ENCODE assay signal across 1 cellular context in the genomic region with DNA sequence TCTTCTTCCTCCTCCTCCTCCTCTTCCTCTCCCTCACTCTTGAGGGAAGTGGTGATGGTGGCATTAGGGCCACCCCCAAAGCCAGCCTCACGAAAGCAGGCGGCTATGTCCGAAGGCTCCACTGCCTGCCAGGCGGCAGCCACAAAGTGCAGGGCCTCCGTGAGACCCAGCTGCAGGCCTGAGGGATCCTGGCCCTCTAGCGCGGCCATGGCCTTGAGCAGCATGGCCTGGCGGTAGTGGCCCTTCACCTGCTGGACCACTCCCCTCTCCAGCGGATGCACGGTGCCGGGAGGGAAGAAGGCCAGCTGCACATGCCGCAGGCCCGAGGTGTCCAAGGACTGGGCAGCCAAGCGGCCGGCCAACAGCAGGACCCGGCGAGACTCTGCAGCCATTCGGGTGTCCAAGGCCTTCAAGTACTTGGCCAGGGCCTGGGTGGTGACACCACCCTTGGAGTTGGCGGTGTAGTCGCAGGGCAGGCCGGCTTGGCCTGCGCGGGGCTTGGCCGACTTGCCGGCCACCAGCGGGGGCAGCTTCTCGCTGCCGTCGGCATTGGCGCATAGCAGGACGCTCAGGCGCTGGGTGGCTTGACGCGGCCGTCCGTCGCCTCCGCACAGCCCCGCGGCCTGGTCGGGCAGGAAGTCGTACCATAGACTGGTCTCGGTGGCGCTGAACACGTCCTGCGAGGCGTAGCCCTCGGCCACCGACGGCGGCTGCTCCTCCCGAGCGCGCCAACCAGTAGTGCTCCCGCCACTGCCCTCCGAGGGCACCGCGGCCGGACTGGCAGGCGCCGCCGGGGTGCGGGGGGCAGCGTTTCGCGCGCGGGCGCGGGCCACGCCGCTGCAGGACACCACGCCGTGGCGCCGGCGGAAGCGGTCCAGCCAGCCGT.
TF ChIP-seq lines count a peak whose summit lies in the region.

No MANE protein-coding gene starts in this region.

TF ChIP-seq in HepG2, 621 proteins besides CTCF, POLR2A, EP300 and RAD21 (continued from another document and continues in another):
- TF ChIP-seq, protein P1, sequence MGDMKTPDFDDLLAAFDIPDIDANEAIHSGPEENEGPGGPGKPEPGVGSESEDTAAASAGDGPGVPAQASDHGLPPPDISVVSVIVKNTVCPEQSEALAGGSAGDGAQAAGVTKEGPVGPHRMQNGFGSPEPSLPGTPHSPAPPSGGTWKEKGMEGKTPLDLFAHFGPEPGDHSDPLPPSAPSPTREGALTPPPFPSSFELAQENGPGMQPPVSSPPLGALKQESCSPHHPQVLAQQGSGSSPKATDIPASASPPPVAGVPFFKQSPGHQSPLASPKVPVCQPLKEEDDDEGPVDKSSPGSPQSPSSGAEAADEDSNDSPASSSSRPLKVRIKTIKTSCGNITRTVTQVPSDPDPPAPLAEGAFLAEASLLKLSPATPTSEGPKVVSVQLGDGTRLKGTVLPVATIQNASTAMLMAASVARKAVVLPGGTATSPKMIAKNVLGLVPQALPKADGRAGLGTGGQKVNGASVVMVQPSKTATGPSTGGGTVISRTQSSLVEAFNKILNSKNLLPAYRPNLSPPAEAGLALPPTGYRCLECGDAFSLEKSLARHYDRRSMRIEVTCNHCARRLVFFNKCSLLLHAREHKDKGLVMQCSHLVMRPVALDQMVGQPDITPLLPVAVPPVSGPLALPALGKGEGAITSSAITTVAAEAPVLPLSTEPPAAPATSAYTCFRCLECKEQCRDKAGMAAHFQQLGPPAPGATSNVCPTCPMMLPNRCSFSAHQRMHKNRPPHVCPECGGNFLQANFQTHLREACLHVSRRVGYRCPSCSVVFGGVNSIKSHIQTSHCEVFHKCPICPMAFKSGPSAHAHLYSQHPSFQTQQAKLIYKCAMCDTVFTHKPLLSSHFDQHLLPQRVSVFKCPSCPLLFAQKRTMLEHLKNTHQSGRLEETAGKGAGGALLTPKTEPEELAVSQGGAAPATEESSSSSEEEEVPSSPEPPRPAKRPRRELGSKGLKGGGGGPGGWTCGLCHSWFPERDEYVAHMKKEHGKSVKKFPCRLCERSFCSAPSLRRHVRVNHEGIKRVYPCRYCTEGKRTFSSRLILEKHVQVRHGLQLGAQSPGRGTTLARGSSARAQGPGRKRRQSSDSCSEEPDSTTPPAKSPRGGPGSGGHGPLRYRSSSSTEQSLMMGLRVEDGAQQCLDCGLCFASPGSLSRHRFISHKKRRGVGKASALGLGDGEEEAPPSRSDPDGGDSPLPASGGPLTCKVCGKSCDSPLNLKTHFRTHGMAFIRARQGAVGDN (CRISPR knock-in tag; IDR thresholded peaks at IDR 0.05), result peak; percentile 66
- TF ChIP-seq ZNF256 (CRISPR knock-in tag; conservative IDR thresholded peaks at IDR 0.05) (no peak), ATF7-NPFF (CRISPR knock-in tag; IDR thresholded peaks at IDR 0.05; ENCODE audit: low read depth) (no peak), SP1 (IDR thresholded peaks at IDR 0.05) (no peak), SP1 (CRISPR knock-in tag; IDR thresholded peaks at IDR 0.05) (no peak), SMC3 (IDR thresholded peaks at IDR 0.05; ENCODE audit: low read length) (no peak), KDM2A (CRISPR knock-in tag; IDR thresholded peaks at IDR 0.05; ENCODE audit: borderline replicate concordance, low read depth) (peak; percentile 3; the same call in 1 of the 2 replicates), DMAP1 (CRISPR knock-in tag; IDR thresholded peaks at IDR 0.05) (no peak), ZNF296 (CRISPR knock-in tag; conservative IDR thresholded peaks at IDR 0.05) (peak; percentile 81), MED1 (CRISPR knock-in tag; IDR thresholded peaks at IDR 0.05) (no peak), SNRNP70 (IDR thresholded peaks at IDR 0.05; ENCODE audit: low read depth, low read length) (no peak), ARNT2 (CRISPR knock-in tag; IDR thresholded peaks at IDR 0.05; ENCODE audit: low read depth) (0 out of 2 replicates have a peak, but pooled peaks have one; percentile 40), NFRKB (IDR thresholded peaks at IDR 0.05) (no peak), HOXA3 (CRISPR knock-in tag; IDR thresholded peaks at IDR 0.05) (peak; percentile 66), ZNF572 (CRISPR knock-in tag; IDR thresholded peaks at IDR 0.05) (0 out of 2 replicates have a peak, but pooled peaks have one; percentile 83), ZFP41 (CRISPR knock-in tag; IDR thresholded peaks at IDR 0.05; ENCODE audit: borderline replicate concordance) (no peak), ZNF598 (CRISPR knock-in tag; IDR thresholded peaks at IDR 0.05; ENCODE audit: borderline replicate concordance) (peak; percentile 17; the same call in 1 of the 2 replicates), ZNF501 (CRISPR knock-in tag; IDR thresholded peaks at IDR 0.05) (0 out of 2 replicates have a peak, but pooled peaks have one; percentile 9), SAP130 (CRISPR knock-in tag; IDR thresholded peaks at IDR 0.05; ENCODE audit: low read depth) (peak; percentile 32; the same call in 1 of the 2 replicates), SOX5 (CRISPR knock-in tag; IDR thresholded peaks at IDR 0.05; ENCODE audit: borderline replicate concordance) (no peak), RARG (CRISPR knock-in tag; IDR thresholded peaks at IDR 0.05; ENCODE audit: low read depth) (no peak), ARHGAP35 (CRISPR knock-in tag; IDR thresholded peaks at IDR 0.05; ENCODE audit: borderline replicate concordance) (0 out of 2 replicates have a peak, but pooled peaks have one; percentile 59), ZFP36L2 (CRISPR knock-in tag; IDR thresholded peaks at IDR 0.05) (no peak), ZMAT3 (CRISPR knock-in tag; conservative IDR thresholded peaks at IDR 0.05) (no peak), YY1 (IDR thresholded peaks at IDR 0.05; ENCODE audit: insufficient read depth, insufficient replicate concordance, low read depth, low read length) (peak; percentile 32), ZNF660 (CRISPR knock-in tag; IDR thresholded peaks at IDR 0.05; ENCODE audit: borderline replicate concordance, low read depth) (0 out of 2 replicates have a peak, but pooled peaks have one; percentile 47), NR2F2 (IDR thresholded peaks at IDR 0.05; ENCODE audit: borderline replicate concordance, low read depth) (no peak), XBP1 (CRISPR knock-in tag; IDR thresholded peaks at IDR 0.05) (no peak), RBFOX2 (IDR thresholded peaks at IDR 0.05; ENCODE audit: low read depth, low read length) (peak; percentile 80), ZSCAN20 (CRISPR knock-in tag; IDR thresholded peaks at IDR 0.05; ENCODE audit: borderline replicate concordance) (no peak), ZNF484 (CRISPR knock-in tag; IDR thresholded peaks at IDR 0.05; ENCODE audit: borderline replicate concordance, low read depth) (0 out of 2 replicates have a peak, but pooled peaks have one; percentile 87)
- TF ChIP-seq, protein P2, sequence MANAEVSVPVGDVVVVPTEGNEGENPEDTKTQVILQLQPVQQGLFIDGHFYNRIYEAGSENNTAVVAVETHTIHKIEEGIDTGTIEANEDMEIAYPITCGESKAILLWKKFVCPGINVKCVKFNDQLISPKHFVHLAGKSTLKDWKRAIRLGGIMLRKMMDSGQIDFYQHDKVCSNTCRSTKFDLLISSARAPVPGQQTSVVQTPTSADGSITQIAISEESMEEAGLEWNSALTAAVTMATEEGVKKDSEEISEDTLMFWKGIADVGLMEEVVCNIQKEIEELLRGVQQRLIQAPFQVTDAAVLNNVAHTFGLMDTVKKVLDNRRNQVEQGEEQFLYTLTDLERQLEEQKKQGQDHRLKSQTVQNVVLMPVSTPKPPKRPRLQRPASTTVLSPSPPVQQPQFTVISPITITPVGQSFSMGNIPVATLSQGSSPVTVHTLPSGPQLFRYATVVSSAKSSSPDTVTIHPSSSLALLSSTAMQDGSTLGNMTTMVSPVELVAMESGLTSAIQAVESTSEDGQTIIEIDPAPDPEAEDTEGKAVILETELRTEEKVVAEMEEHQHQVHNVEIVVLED (CRISPR knock-in tag; IDR thresholded peaks at IDR 0.05; ENCODE audit: borderline replicate concordance), result no peak
- TF ChIP-seq, protein P3, sequence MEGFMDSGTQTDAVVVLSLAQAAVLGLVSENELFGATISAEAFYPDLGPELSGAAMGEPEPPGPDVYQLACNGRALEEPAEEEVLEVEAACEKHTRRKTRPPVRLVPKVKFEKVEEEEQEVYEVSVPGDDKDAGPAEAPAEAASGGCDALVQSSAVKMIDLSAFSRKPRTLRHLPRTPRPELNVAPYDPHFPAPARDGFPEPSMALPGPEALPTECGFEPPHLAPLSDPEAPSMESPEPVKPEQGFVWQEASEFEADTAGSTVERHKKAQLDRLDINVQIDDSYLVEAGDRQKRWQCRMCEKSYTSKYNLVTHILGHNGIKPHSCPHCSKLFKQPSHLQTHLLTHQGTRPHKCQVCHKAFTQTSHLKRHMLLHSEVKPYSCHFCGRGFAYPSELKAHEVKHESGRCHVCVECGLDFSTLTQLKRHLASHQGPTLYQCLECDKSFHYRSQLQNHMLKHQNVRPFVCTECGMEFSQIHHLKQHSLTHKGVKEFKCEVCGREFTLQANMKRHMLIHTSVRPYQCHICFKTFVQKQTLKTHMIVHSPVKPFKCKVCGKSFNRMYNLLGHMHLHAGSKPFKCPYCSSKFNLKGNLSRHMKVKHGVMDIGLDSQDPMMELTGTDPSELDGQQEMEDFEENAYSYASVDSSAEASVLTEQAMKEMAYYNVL (CRISPR knock-in tag; IDR thresholded peaks at IDR 0.05; ENCODE audit: borderline replicate concordance), result 0 out of 2 replicates have a peak, but pooled peaks have one; percentile 16
- TF ChIP-seq, protein P4, sequence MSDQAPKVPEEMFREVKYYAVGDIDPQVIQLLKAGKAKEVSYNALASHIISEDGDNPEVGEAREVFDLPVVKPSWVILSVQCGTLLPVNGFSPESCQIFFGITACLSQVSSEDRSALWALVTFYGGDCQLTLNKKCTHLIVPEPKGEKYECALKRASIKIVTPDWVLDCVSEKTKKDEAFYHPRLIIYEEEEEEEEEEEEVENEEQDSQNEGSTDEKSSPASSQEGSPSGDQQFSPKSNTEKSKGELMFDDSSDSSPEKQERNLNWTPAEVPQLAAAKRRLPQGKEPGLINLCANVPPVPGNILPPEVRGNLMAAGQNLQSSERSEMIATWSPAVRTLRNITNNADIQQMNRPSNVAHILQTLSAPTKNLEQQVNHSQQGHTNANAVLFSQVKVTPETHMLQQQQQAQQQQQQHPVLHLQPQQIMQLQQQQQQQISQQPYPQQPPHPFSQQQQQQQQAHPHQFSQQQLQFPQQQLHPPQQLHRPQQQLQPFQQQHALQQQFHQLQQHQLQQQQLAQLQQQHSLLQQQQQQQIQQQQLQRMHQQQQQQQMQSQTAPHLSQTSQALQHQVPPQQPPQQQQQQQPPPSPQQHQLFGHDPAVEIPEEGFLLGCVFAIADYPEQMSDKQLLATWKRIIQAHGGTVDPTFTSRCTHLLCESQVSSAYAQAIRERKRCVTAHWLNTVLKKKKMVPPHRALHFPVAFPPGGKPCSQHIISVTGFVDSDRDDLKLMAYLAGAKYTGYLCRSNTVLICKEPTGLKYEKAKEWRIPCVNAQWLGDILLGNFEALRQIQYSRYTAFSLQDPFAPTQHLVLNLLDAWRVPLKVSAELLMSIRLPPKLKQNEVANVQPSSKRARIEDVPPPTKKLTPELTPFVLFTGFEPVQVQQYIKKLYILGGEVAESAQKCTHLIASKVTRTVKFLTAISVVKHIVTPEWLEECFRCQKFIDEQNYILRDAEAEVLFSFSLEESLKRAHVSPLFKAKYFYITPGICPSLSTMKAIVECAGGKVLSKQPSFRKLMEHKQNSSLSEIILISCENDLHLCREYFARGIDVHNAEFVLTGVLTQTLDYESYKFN (CRISPR knock-in tag; conservative IDR thresholded peaks at IDR 0.05), result 0 out of 2 replicates have a peak, but pooled peaks have one; percentile 29
- TF ChIP-seq, protein P5, sequence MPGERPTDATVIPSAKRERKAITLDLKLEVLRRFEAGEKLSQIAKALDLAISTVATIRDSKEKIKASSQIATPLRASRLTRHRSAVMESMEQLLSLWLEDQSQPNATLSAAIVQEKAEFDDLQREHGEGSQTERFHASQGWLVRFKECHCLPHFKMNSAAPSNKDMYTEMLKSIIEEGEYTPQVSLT (CRISPR knock-in tag; IDR thresholded peaks at IDR 0.05; ENCODE audit: borderline replicate concordance, low read depth), result no peak
- TF ChIP-seq, protein P6, sequence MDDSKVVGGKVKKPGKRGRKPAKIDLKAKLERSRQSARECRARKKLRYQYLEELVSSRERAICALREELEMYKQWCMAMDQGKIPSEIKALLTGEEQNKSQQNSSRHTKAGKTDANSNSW (CRISPR knock-in tag; IDR thresholded peaks at IDR 0.05; ENCODE audit: borderline replicate concordance), result no peak
- TF ChIP-seq, protein P7, sequence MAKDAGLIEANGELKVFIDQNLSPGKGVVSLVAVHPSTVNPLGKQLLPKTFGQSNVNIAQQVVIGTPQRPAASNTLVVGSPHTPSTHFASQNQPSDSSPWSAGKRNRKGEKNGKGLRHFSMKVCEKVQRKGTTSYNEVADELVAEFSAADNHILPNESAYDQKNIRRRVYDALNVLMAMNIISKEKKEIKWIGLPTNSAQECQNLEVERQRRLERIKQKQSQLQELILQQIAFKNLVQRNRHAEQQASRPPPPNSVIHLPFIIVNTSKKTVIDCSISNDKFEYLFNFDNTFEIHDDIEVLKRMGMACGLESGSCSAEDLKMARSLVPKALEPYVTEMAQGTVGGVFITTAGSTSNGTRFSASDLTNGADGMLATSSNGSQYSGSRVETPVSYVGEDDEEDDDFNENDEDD (CRISPR knock-in tag; IDR thresholded peaks at IDR 0.05; ENCODE audit: borderline replicate concordance), result peak; percentile 71; the same call in 1 of the 2 replicates
- TF ChIP-seq, protein P8, sequence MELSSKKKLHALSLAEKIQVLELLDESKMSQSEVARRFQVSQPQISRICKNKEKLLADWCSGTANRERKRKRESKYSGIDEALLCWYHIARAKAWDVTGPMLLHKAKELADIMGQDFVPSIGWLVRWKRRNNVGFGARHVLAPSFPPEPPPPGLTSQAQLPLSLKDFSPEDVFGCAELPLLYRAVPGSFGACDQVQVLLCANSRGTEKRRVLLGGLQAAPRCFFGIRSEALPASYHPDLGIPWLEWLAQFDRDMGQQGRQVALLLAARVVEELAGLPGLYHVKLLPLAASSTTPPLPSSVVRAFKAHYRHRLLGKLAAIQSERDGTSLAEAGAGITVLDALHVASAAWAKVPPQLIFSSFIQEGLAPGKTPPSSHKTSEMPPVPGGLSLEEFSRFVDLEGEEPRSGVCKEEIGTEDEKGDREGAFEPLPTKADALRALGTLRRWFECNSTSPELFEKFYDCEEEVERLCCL (CRISPR knock-in tag; IDR thresholded peaks at IDR 0.05; ENCODE audit: borderline replicate concordance), result no peak; the same call in 1 of the 2 replicates
- TF ChIP-seq, protein P9, sequence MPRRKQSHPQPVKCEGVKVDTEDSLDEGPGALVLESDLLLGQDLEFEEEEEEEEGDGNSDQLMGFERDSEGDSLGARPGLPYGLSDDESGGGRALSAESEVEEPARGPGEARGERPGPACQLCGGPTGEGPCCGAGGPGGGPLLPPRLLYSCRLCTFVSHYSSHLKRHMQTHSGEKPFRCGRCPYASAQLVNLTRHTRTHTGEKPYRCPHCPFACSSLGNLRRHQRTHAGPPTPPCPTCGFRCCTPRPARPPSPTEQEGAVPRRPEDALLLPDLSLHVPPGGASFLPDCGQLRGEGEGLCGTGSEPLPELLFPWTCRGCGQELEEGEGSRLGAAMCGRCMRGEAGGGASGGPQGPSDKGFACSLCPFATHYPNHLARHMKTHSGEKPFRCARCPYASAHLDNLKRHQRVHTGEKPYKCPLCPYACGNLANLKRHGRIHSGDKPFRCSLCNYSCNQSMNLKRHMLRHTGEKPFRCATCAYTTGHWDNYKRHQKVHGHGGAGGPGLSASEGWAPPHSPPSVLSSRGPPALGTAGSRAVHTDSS (CRISPR knock-in tag; conservative IDR thresholded peaks at IDR 0.05), result 0 out of 2 replicates have a peak, but pooled peaks have one; percentile 81
- TF ChIP-seq, protein P10, sequence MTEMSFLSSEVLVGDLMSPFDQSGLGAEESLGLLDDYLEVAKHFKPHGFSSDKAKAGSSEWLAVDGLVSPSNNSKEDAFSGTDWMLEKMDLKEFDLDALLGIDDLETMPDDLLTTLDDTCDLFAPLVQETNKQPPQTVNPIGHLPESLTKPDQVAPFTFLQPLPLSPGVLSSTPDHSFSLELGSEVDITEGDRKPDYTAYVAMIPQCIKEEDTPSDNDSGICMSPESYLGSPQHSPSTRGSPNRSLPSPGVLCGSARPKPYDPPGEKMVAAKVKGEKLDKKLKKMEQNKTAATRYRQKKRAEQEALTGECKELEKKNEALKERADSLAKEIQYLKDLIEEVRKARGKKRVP (CRISPR knock-in tag; IDR thresholded peaks at IDR 0.05), result no peak
